In the genomic region with DNA sequence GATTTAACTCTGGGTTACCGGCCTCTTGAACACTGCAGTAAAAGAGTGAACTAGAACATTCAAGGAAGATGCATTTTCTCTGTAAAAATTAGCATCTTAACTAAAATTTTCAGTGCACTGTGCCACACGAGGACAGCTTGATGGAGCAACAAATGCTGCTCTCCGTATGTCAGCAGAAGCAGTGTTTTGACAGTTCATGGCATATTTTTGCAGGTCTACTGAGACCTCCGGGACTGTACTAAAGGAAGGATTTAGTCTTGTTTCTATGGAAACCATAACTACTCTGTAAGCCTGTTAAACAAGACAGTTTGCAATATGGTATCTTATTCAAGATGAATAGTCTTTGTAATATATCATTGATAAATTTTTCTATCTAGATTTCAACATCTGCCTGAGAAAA, we compare ENCODE assay signal across 16 cellular contexts.
DNase-seq lines count a peak whose midpoint lies in the region; ATAC-seq and TF ChIP-seq lines count a peak whose summit lies in the region.
"Had no signal": no experiment of that assay in that cellular context is flagged by ENCODE, and none has a peak within 500 bp of the region (broad histone marks: within the 10 kb centered on the region; RNA-seq: fewer than 3 reads in every experiment).

No MANE protein-coding gene starts in this region.

- intact Hi-C loops in right lobe of liver (cut with DNase I): no loop called here

- no peak for TF ChIP-seq CTCF in right lobe of liver (IDR thresholded peaks at IDR 0.05)
- no peak for TF ChIP-seq CTCF in tibial nerve (IDR thresholded peaks at IDR 0.05)

- TF ChIP-seq EP300 in tibial nerve (IDR thresholded peaks at IDR 0.05): no peak

- DNase-seq in NCI-H748 (lab: John Stamatoyannopoulos, UW; ENCODE audit: unreplicated experiment) (peak; percentile 1), NCI-H748 treated with DMSO at 0.1 percent for 48 hours (lab: John Stamatoyannopoulos, UW) (no peak), cerebellar cortex (ENCODE audit: low spot score) (peak; percentile 61), right lobe of liver (no peak), HUDEP-2 (lab: John Stamatoyannopoulos, UW; ENCODE audit: unreplicated experiment in 76 of 76) (no peak), HuH-7 (ENCODE audit: low spot score) (no peak), tibial nerve (ENCODE audit: low spot score in 2 of 2) (no peak)
- DNase-seq: BE2C; CD4-positive, alpha-beta memory T cell; DND-41; GF-D8; HCEC 1CT; HFFc6 had no signal

- H3K9me3 ChIP-seq in right lobe of liver: no peaks in the 10 kb centered on the region
- peaks cover 0 to 10% (median 0%) of the 10 kb centered on the region in 4 donors for H3K9me3 ChIP-seq in tibial nerve
- H3K9me3 ChIP-seq: BE2C had no signal

- H3K4me1 ChIP-seq in right lobe of liver: peaks cover 0 to 13% (median 5%) of the 10 kb centered on the region in 4 donors
- H3K4me1 ChIP-seq in tibial nerve: no peaks in the 10 kb centered on the region
- H3K4me1 ChIP-seq: BE2C had no signal

- no peak for TF ChIP-seq POLR2A in right lobe of liver (IDR thresholded peaks at IDR 0.05)
- TF ChIP-seq POLR2A in tibial nerve (IDR thresholded peaks at IDR 0.05): no peak

- WGBS in right lobe of liver (ENCODE audit: insufficient coverage, low coverage, low lambda C conversion rate, missing lambda C conversion rate): 17% methylated on average over 4 of the region's 4 CpGs
- WGBS in tibial nerve, 2 donors: 43 to 52% methylated on average over 4 of the region's 4 CpGs

- ATAC-seq in right lobe of liver: peak in 3 of 4 donors; percentile 30 to 49 (median 35)
- no peak for ATAC-seq in HG02852 (IDR thresholded peaks at IDR 0.05; ENCODE audit: unreplicated experiment)

- H3K27ac ChIP-seq in right lobe of liver (no peak overlapping the region), tibial nerve (no peak overlapping the region)
- H3K27ac ChIP-seq: C4-2B, HL-60 had no signal

- no peaks in the 10 kb centered on the region for H3K36me3 ChIP-seq in right lobe of liver
- H3K36me3 ChIP-seq in tibial nerve: no peaks in the 10 kb centered on the region
- H3K36me3 ChIP-seq: BE2C had no signal

- H3K27me3 ChIP-seq in right lobe of liver (no peaks in the 10 kb centered on the region), tibial nerve (no peaks in the 10 kb centered on the region)
- H3K27me3 ChIP-seq: BE2C had no signal

- H3K4me3 ChIP-seq in right lobe of liver: no peak overlapping the region
- no peak overlapping the region for H3K4me3 ChIP-seq in tibial nerve

Comparison
In these comparisons a context has a peak if more than half of its experiments do, and no peak if none do; other contexts are left out.
1. DNase-seq: peak in NCI-H748 (single experiment) and cerebellar cortex (single experiment); none in NCI-H748 treated with DMSO at 0.1 percent for 48 hours (single experiment), right lobe of liver (0 of 3), HUDEP-2 (0 of 76), HuH-7 (single experiment) and tibial nerve (0 of 2).